ENCODE assay signal across 14 cellular contexts in the genomic region with DNA sequence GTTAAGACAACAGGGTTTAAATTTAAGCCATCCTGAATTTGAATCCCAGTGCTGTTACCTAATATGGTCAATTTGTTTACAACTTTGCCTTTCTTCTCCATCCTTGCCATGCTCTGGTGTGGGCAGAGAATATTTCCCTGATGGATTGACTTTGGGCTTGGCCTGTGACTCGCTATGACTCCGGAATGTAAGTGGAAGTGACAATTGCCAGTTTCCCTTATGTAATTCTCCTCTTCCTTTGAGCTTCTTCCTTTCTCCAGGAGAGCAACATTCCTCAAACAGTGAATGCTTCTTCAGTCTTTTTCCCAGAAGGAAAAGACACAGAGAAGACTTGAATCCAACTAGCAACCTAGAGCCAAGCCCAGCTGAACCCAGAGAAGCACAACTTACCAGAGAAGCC.
DNase-seq lines count a peak whose midpoint lies in the region; ATAC-seq and TF ChIP-seq lines count a peak whose summit lies in the region.
"Had no signal": no experiment of that assay in that cellular context is flagged by ENCODE, and none has a peak within 500 bp of the region (broad histone marks: within the 10 kb centered on the region; RNA-seq: fewer than 3 reads in every experiment).

No MANE protein-coding gene starts in this region.

- H3K27me3 ChIP-seq in PC-9 (ENCODE audit: insufficient read depth, low read depth) (no peaks in the 10 kb centered on the region), neuronal stem cell (ENCODE audit: control insufficient read depth in 3 of 3, insufficient read depth in 3 of 3, low read depth in 1 of 3, low read length in 3 of 3) (no peaks in the 10 kb centered on the region)

- H2BK12ac ChIP-seq in neuronal stem cell (ENCODE audit: low read length), result no peak overlapping the region

- H4K91ac ChIP-seq in neuronal stem cell (ENCODE audit: low read depth, low read length, poor library complexity), result no peak overlapping the region

- CTCF ChIA-PET in PC-9 (lab: Charles Lee), result no interaction called here

- no peaks in the 10 kb centered on the region for H3K79me2 ChIP-seq in PC-9 (ENCODE audit: low read depth)

- H3K4me3 ChIP-seq in PC-9, result no peak overlapping the region
- H3K4me3 ChIP-seq in neuronal stem cell (ENCODE audit: low read length in 2 of 2), result no peak overlapping the region

- ATAC-seq in HG02763 (IDR thresholded peaks at IDR 0.05; ENCODE audit: unreplicated experiment) (no peak), GM19463 (IDR thresholded peaks at IDR 0.05; ENCODE audit: unreplicated experiment) (no peak), GM21576 (IDR thresholded peaks at IDR 0.05; ENCODE audit: unreplicated experiment) (no peak)
- ATAC-seq: activated CD8-positive, alpha-beta memory T cell treated with anti-CD3 and anti-CD28 coated beads, Interleukin-2, amount 10 ng/mL, durations not matched to agents 7 days and 5 days had no signal

- H3K36me3 ChIP-seq in PC-9 (ENCODE audit: low read depth) (no peaks in the 10 kb centered on the region), neuronal stem cell (replicated peaks in 1 of 2; ENCODE audit: control insufficient read depth in 2 of 2, insufficient read depth in 2 of 2, low read length in 2 of 2) (no peaks in the 10 kb centered on the region)

- H3K27ac ChIP-seq in PC-9 (peak overlapping the region; percentile 70), epithelial cell of prostate (peak overlapping the region; percentile 82), neuronal stem cell (replicated peaks; ENCODE audit: low read length) (no peak overlapping the region)

- no peak overlapping the region for H2BK5ac ChIP-seq in neuronal stem cell (ENCODE audit: low read length)

- H2AFZ ChIP-seq in PC-9 (no peak overlapping the region), neuronal stem cell (ENCODE audit: low read length) (peak overlapping the region; percentile 38)

- intact Hi-C loops in PC-9 (cut with micrococcal nuclease; ENCODE audit: unreplicated experiment), result no loop called here

- H3K18ac ChIP-seq in neuronal stem cell (ENCODE audit: low read length), result no peak overlapping the region

- no peak overlapping the region for H3K23ac ChIP-seq in neuronal stem cell (ENCODE audit: low read depth, low read length, poor library complexity)

- H3K4me2 ChIP-seq in PC-9, result no peak overlapping the region
- H3K4me2 ChIP-seq in neuronal stem cell (ENCODE audit: insufficient read depth, low read length, poor library complexity, severe bottlenecking), result no peak overlapping the region

- H3K9me2 ChIP-seq in PC-9 (ENCODE audit: insufficient read depth), result no peaks in the 10 kb centered on the region

- TF ChIP-seq CTCF in PC-9 (conservative IDR thresholded peaks at IDR 0.05), result no peak

- H3K14ac ChIP-seq in neuronal stem cell (ENCODE audit: low read length), result no peak overlapping the region

- H4K20me1 ChIP-seq in PC-9 (ENCODE audit: insufficient read depth), result no peaks in the 10 kb centered on the region

- H3K79me1 ChIP-seq in neuronal stem cell (ENCODE audit: low read depth, low read length), result no peaks in the 10 kb centered on the region

- H2BK15ac ChIP-seq in neuronal stem cell (ENCODE audit: low read length), result no peak overlapping the region

- POLR2A ChIA-PET in PC-9 (lab: Charles Lee; ENCODE audit: unreplicated experiment), result no interaction called here

- H2AK5ac ChIP-seq in neuronal stem cell (ENCODE audit: low read depth, low read length), result no peak overlapping the region

- H3F3A ChIP-seq in PC-9 (ENCODE audit: insufficient read depth, low read depth), result no peaks in the 10 kb centered on the region

- DNase-seq in GM03348 (ENCODE audit: low spot score) (peak; percentile 16), PC-9 (peak in 1 of 2 experiments; percentile 61), epithelial cell of prostate (ENCODE audit: low read depth, low spot score) (no peak), neuronal stem cell (ENCODE audit: low spot score) (no peak)
- DNase-seq in central memory CD4-positive, alpha-beta T cell, result no peak
- DNase-seq: activated CD8-positive, alpha-beta memory T cell treated with anti-CD3 and anti-CD28 coated beads, Interleukin-2, amount 10 ng/mL, durations not matched to agents 7 days and 5 days; CD4-positive, alpha-beta T cell; dermis blood vessel endothelial cell; glutamatergic neuron; NCI-H2029 treated with DMSO at 0.1 percent for 48 hours; OCI-M1 had no signal

- no TSS peak for BruUV-seq in PC-9 (replicated peaks; lab: Mats Ljungman, UMichigan)

- WGBS in neuronal stem cell (ENCODE audit: extremely low coverage in 2 of 2, insufficient read length in 2 of 2, insufficient replicate concordance in 1 of 2), 2 donors, result no CpG with 5 or more reads among the region's 2 CpGs

- H2BK120ac ChIP-seq in neuronal stem cell (ENCODE audit: low read depth, low read length), result no peak overlapping the region

- H4K8ac ChIP-seq in neuronal stem cell (ENCODE audit: low read depth, low read length), result no peak overlapping the region

- H3K9me3 ChIP-seq in PC-9 (ENCODE audit: insufficient read depth, low read depth) (no peaks in the 10 kb centered on the region; the same call in 1 of the 2 replicates), neuronal stem cell (replicated peaks in 1 of 2; ENCODE audit: control insufficient read depth in 2 of 2, insufficient read depth in 1 of 2, low read depth in 1 of 2, low read length in 2 of 2) (no peaks in the 10 kb centered on the region)

- H3K4me1 ChIP-seq in PC-9 (replicated peaks; ENCODE audit: insufficient read depth) (peaks cover 6% of the 10 kb centered on the region; the same call in 1 of the 2 replicates), neuronal stem cell (ENCODE audit: control insufficient read depth in 2 of 2, insufficient read depth in 1 of 2, low read depth in 1 of 2, low read length in 2 of 2) (peaks cover 3 to 12% of the 10 kb centered on the region in 2 donors)

- no peak overlapping the region for H3K9ac ChIP-seq in neuronal stem cell (ENCODE audit: low read depth, low read length, poor library complexity)

- no peak overlapping the region for H3K4ac ChIP-seq in neuronal stem cell (ENCODE audit: low read length)
